In genomic region chr7:149624419-149625338, GRCh38 we compare ENCODE assay signal across 8 cellular contexts.
DNase-seq lines count a peak whose midpoint lies in the region; TF ChIP-seq lines count a peak whose summit lies in the region.

No MANE protein-coding gene starts in this region.

- peaks cover 27% of the 10 kb centered on the region for H3K36me3 Mint-ChIP-seq in activated naive CD4-positive, alpha-beta T cell treated with anti-CD3 and anti-CD28 coated beads, Interleukin-2, amount 10 ng/mL, durations not matched to agents 7 days and 5 days

- H3K27ac ChIP-seq in SJSA1 (peak overlapping the region; percentile 59), temporal lobe (ENCODE audit: low read depth, low read length) (peak overlapping the region; percentile 36)

- H3K4me3 Mint-ChIP-seq in activated naive CD4-positive, alpha-beta T cell treated with anti-CD3 and anti-CD28 coated beads, Interleukin-2, amount 10 ng/mL, durations not matched to agents 7 days and 5 days: peak overlapping the region; percentile 92

- H3K27ac Mint-ChIP-seq in activated naive CD4-positive, alpha-beta T cell treated with anti-CD3 and anti-CD28 coated beads, Interleukin-2, amount 10 ng/mL, durations not matched to agents 7 days and 5 days: peak overlapping the region; percentile 89

- H3K9me3 Mint-ChIP-seq in activated naive CD4-positive, alpha-beta T cell treated with anti-CD3 and anti-CD28 coated beads, Interleukin-2, amount 10 ng/mL, durations not matched to agents 7 days and 5 days: no peaks in the 10 kb centered on the region

- CTCF ChIA-PET in activated naive CD4-positive, alpha-beta T cell treated with anti-CD3 and anti-CD28 coated beads, Interleukin-2, amount 10 ng/mL, durations not matched to agents 7 days and 5 days (lab: Charles Lee): interaction anchor here (0.7 to 3.7 kb wide), 15 partner anchors 10 to 429 kb away, joined by 3 to 16 read pairs (median 4); partner anchors contain the start of genes ZNF282, ZNF777 and ZNF783

- peaks cover 25% of the 10 kb centered on the region for H3K36me3 ChIP-seq in SJSA1

- H3K27me3 Mint-ChIP-seq in activated naive CD4-positive, alpha-beta T cell treated with anti-CD3 and anti-CD28 coated beads, Interleukin-2, amount 10 ng/mL, durations not matched to agents 7 days and 5 days: peaks cover 34% of the 10 kb centered on the region

- no peaks in the 10 kb centered on the region; the same call in 1 of the 2 replicates for H3K9me3 ChIP-seq in SJSA1 (replicated peaks)

- peaks cover 42% of the 10 kb centered on the region for H3K4me1 Mint-ChIP-seq in activated naive CD4-positive, alpha-beta T cell treated with anti-CD3 and anti-CD28 coated beads, Interleukin-2, amount 10 ng/mL, durations not matched to agents 7 days and 5 days

- peak; percentile 45 for DNase-seq in HFF-Myc (ENCODE audit: extremely low read depth, low read depth)
- DNase-seq in MV-4-11 (lab: John Stamatoyannopoulos, UW): peak; percentile 91
- peak; percentile 86 to 94 for DNase-seq in SJSA1 (ENCODE audit: low read depth in 1 of 2, low spot score in 2 of 2)
- DNase-seq in activated naive CD4-positive, alpha-beta T cell treated with anti-CD3 and anti-CD28 coated beads, Interleukin-2, amount 10 ng/mL, durations not matched to agents 7 days and 5 days: peak; percentile 94
- DNase-seq in globus pallidus (ENCODE audit: low spot score): peak; percentile 87
- DNase-seq in occipital lobe (lab: John Stamatoyannopoulos, UW): peak; percentile 86

- TF ChIP-seq CTCF in HFF-Myc (IDR thresholded peaks at IDR 0.05; ENCODE audit: low read depth, low read length, missing control alignments): peak; percentile 70

- H3K27me3 ChIP-seq in SJSA1 (replicated peaks): peaks cover 9% of the 10 kb centered on the region

- H3K4me1 ChIP-seq in SJSA1 (replicated peaks): peaks cover 6% of the 10 kb centered on the region

- H3K4me3 ChIP-seq in GM08714 (ENCODE audit: low read length) (peak overlapping the region; percentile 91), HFF-Myc (replicated peaks; ENCODE audit: low read depth, low read length) (peak overlapping the region; percentile 74), SJSA1 (peak overlapping the region; percentile 96)

Comparison
In these comparisons a context has a peak if more than half of its experiments do, and no peak if none do; other contexts are left out.
1. Peak in every context shown above with its lines: DNase-seq, H3K4me3 ChIP-seq and H3K27ac ChIP-seq.